Comparison of ENCODE assay signal across 1 cellular context in the genomic region with DNA sequence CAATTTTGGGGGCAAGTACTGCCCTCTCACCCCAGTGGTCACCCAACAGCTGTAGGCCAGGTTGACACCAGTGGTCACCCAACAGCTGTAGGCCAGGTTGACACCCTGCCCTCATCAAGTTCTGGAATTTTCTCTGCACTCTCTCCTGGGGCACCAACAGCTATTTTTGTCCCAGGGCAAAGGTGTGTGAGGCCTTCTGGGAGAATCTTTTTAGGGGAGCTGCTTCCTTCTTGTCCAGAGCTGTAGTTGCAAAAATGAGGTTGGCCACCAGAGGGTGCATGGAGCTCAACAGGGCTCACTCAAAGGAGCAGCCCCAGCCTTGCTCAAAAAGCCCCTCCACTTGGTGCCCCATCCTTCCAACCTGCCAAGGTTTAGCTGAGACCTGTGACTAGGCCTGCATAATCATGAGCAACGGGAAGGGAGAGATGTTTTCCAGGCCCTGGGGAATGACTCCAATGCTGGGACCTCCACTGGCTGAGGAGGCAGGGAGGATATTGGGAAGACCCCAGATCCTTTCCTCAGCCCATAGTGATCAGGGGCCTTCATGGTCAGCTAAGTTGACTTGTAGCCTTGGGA.
TF ChIP-seq lines count a peak whose summit lies in the region.

No MANE protein-coding gene starts in this region.

TF ChIP-seq in WTC11, 78 proteins besides CTCF, POLR2A, EP300 and RAD21 (continued from another document):
- TF ChIP-seq, protein P1, sequence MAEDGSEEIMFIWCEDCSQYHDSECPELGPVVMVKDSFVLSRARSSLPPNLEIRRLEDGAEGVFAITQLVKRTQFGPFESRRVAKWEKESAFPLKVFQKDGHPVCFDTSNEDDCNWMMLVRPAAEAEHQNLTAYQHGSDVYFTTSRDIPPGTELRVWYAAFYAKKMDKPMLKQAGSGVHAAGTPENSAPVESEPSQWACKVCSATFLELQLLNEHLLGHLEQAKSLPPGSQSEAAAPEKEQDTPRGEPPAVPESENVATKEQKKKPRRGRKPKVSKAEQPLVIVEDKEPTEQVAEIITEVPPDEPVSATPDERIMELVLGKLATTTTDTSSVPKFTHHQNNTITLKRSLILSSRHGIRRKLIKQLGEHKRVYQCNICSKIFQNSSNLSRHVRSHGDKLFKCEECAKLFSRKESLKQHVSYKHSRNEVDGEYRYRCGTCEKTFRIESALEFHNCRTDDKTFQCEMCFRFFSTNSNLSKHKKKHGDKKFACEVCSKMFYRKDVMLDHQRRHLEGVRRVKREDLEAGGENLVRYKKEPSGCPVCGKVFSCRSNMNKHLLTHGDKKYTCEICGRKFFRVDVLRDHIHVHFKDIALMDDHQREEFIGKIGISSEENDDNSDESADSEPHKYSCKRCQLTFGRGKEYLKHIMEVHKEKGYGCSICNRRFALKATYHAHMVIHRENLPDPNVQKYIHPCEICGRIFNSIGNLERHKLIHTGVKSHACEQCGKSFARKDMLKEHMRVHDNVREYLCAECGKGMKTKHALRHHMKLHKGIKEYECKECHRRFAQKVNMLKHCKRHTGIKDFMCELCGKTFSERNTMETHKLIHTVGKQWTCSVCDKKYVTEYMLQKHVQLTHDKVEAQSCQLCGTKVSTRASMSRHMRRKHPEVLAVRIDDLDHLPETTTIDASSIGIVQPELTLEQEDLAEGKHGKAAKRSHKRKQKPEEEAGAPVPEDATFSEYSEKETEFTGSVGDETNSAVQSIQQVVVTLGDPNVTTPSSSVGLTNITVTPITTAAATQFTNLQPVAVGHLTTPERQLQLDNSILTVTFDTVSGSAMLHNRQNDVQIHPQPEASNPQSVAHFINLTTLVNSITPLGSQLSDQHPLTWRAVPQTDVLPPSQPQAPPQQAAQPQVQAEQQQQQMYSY (CRISPR knock-in tag; IDR thresholded peaks at IDR 0.05): no peak
- TF ChIP-seq, protein P2, sequence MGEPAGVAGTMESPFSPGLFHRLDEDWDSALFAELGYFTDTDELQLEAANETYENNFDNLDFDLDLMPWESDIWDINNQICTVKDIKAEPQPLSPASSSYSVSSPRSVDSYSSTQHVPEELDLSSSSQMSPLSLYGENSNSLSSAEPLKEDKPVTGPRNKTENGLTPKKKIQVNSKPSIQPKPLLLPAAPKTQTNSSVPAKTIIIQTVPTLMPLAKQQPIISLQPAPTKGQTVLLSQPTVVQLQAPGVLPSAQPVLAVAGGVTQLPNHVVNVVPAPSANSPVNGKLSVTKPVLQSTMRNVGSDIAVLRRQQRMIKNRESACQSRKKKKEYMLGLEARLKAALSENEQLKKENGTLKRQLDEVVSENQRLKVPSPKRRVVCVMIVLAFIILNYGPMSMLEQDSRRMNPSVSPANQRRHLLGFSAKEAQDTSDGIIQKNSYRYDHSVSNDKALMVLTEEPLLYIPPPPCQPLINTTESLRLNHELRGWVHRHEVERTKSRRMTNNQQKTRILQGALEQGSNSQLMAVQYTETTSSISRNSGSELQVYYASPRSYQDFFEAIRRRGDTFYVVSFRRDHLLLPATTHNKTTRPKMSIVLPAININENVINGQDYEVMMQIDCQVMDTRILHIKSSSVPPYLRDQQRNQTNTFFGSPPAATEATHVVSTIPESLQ (CRISPR knock-in tag; IDR thresholded peaks at IDR 0.05): no peak
- TF ChIP-seq ESRRA (CRISPR knock-in tag; IDR thresholded peaks at IDR 0.05; ENCODE audit: borderline replicate concordance): no peak
- TF ChIP-seq, protein P3, sequence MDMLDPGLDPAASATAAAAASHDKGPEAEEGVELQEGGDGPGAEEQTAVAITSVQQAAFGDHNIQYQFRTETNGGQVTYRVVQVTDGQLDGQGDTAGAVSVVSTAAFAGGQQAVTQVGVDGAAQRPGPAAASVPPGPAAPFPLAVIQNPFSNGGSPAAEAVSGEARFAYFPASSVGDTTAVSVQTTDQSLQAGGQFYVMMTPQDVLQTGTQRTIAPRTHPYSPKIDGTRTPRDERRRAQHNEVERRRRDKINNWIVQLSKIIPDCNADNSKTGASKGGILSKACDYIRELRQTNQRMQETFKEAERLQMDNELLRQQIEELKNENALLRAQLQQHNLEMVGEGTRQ (CRISPR knock-in tag; IDR thresholded peaks at IDR 0.05): no peak
- TF ChIP-seq, protein P4, sequence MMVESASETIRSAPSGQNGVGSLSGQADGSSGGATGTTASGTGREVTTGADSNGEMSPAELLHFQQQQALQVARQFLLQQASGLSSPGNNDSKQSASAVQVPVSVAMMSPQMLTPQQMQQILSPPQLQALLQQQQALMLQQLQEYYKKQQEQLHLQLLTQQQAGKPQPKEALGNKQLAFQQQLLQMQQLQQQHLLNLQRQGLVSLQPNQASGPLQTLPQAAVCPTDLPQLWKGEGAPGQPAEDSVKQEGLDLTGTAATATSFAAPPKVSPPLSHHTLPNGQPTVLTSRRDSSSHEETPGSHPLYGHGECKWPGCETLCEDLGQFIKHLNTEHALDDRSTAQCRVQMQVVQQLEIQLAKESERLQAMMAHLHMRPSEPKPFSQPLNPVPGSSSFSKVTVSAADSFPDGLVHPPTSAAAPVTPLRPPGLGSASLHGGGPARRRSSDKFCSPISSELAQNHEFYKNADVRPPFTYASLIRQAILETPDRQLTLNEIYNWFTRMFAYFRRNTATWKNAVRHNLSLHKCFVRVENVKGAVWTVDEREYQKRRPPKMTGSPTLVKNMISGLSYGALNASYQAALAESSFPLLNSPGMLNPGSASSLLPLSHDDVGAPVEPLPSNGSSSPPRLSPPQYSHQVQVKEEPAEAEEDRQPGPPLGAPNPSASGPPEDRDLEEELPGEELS (CRISPR knock-in tag; IDR thresholded peaks at IDR 0.05): no peak
- TF ChIP-seq, protein P5, sequence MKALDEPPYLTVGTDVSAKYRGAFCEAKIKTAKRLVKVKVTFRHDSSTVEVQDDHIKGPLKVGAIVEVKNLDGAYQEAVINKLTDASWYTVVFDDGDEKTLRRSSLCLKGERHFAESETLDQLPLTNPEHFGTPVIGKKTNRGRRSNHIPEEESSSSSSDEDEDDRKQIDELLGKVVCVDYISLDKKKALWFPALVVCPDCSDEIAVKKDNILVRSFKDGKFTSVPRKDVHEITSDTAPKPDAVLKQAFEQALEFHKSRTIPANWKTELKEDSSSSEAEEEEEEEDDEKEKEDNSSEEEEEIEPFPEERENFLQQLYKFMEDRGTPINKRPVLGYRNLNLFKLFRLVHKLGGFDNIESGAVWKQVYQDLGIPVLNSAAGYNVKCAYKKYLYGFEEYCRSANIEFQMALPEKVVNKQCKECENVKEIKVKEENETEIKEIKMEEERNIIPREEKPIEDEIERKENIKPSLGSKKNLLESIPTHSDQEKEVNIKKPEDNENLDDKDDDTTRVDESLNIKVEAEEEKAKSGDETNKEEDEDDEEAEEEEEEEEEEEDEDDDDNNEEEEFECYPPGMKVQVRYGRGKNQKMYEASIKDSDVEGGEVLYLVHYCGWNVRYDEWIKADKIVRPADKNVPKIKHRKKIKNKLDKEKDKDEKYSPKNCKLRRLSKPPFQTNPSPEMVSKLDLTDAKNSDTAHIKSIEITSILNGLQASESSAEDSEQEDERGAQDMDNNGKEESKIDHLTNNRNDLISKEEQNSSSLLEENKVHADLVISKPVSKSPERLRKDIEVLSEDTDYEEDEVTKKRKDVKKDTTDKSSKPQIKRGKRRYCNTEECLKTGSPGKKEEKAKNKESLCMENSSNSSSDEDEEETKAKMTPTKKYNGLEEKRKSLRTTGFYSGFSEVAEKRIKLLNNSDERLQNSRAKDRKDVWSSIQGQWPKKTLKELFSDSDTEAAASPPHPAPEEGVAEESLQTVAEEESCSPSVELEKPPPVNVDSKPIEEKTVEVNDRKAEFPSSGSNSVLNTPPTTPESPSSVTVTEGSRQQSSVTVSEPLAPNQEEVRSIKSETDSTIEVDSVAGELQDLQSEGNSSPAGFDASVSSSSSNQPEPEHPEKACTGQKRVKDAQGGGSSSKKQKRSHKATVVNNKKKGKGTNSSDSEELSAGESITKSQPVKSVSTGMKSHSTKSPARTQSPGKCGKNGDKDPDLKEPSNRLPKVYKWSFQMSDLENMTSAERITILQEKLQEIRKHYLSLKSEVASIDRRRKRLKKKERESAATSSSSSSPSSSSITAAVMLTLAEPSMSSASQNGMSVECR (CRISPR knock-in tag; IDR thresholded peaks at IDR 0.05; ENCODE audit: borderline replicate concordance): no peak
- no peak for TF ChIP-seq ZNF396 (CRISPR knock-in tag; IDR thresholded peaks at IDR 0.05; ENCODE audit: borderline replicate concordance)
